Comparison of ENCODE assay signal across 2 cellular contexts in the genomic region with DNA sequence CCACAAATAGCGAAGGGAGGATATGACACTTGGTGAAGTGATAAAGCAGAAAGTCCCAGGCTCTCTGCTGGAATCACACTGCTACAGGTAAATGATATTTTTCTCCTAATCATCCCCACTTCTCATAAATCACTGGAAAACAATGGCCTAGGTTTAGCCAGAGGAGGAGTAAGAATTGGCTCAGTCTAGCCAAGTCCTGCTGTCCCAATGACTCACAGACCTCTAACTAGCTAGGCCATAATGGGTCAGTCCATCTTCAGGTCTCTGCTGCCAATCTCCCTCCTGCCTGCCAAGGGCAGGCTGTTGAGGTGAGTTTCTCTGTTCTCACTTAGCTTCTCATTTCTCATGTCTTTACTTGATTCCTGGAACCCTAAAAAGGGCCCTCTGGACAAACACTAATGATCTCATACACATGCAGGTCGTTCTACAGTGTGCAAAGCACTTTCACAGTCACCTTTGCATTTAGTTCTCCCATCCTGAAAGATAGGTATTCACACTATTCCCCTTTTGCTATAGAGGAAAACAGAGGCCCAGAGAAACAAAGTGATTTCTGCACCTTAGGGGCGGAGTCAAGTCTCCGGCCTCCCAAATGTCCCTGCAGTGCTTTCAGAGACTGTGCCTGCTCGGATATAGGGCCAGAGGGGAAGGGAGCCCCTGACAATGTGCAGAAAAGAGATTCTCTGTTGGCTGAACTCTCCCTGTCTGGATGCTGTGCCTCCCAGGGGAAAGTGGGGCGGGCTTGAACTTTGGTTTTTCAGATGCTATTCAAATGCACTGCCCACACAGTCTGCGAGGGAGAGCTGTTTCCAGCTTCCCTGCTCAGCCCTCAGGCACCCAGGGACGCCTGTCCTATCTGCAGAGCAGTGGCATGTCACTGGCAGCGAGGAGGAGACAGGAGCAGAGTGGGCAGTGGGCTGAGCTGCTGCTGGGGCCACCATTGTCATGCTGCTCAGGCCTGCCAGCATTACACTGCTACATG.
TF ChIP-seq lines count a peak whose summit lies in the region.

No MANE protein-coding gene starts in this region.

TF ChIP-seq in Ishikawa, 13 proteins besides CTCF, POLR2A, EP300 and RAD21 (continued from another document):
- TF ChIP-seq YY1 (IDR thresholded peaks at IDR 0.05; ENCODE audit: low read depth) (peak; percentile 36; the same call in 1 of the 2 replicates), TCF12 (IDR thresholded peaks at IDR 0.05; ENCODE audit: low read depth) (peak; percentile 76), NFIC (IDR thresholded peaks at IDR 0.05) (peak; percentile 94), EGR1 (IDR thresholded peaks at IDR 0.05) (no peak), CREB1 (IDR thresholded peaks at IDR 0.05; ENCODE audit: low read depth) (no peak)
- TF ChIP-seq, protein P1, sequence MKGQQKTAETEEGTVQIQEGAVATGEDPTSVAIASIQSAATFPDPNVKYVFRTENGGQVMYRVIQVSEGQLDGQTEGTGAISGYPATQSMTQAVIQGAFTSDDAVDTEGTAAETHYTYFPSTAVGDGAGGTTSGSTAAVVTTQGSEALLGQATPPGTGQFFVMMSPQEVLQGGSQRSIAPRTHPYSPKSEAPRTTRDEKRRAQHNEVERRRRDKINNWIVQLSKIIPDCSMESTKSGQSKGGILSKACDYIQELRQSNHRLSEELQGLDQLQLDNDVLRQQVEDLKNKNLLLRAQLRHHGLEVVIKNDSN (IDR thresholded peaks at IDR 0.05): no peak

TF ChIP-seq in WTC11, 78 proteins besides CTCF, POLR2A, EP300 and RAD21 (continued from another document):
- TF ChIP-seq, protein P2, sequence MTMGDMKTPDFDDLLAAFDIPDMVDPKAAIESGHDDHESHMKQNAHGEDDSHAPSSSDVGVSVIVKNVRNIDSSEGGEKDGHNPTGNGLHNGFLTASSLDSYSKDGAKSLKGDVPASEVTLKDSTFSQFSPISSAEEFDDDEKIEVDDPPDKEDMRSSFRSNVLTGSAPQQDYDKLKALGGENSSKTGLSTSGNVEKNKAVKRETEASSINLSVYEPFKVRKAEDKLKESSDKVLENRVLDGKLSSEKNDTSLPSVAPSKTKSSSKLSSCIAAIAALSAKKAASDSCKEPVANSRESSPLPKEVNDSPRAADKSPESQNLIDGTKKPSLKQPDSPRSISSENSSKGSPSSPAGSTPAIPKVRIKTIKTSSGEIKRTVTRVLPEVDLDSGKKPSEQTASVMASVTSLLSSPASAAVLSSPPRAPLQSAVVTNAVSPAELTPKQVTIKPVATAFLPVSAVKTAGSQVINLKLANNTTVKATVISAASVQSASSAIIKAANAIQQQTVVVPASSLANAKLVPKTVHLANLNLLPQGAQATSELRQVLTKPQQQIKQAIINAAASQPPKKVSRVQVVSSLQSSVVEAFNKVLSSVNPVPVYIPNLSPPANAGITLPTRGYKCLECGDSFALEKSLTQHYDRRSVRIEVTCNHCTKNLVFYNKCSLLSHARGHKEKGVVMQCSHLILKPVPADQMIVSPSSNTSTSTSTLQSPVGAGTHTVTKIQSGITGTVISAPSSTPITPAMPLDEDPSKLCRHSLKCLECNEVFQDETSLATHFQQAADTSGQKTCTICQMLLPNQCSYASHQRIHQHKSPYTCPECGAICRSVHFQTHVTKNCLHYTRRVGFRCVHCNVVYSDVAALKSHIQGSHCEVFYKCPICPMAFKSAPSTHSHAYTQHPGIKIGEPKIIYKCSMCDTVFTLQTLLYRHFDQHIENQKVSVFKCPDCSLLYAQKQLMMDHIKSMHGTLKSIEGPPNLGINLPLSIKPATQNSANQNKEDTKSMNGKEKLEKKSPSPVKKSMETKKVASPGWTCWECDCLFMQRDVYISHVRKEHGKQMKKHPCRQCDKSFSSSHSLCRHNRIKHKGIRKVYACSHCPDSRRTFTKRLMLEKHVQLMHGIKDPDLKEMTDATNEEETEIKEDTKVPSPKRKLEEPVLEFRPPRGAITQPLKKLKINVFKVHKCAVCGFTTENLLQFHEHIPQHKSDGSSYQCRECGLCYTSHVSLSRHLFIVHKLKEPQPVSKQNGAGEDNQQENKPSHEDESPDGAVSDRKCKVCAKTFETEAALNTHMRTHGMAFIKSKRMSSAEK (CRISPR knock-in tag; IDR thresholded peaks at IDR 0.05; ENCODE audit: borderline replicate concordance): no peak
- TF ChIP-seq NFYB (CRISPR knock-in tag; conservative IDR thresholded peaks at IDR 0.05; ENCODE audit: low read depth) (no peak), CREB1 (CRISPR knock-in tag; IDR thresholded peaks at IDR 0.05) (no peak), SMAD4 (CRISPR knock-in tag; IDR thresholded peaks at IDR 0.05) (no peak), ETV6 (CRISPR knock-in tag; IDR thresholded peaks at IDR 0.05) (no peak), TEAD1 (CRISPR knock-in tag; IDR thresholded peaks at IDR 0.05) (no peak), RORB (CRISPR knock-in tag; IDR thresholded peaks at IDR 0.05) (no peak)
- TF ChIP-seq, protein P3, sequence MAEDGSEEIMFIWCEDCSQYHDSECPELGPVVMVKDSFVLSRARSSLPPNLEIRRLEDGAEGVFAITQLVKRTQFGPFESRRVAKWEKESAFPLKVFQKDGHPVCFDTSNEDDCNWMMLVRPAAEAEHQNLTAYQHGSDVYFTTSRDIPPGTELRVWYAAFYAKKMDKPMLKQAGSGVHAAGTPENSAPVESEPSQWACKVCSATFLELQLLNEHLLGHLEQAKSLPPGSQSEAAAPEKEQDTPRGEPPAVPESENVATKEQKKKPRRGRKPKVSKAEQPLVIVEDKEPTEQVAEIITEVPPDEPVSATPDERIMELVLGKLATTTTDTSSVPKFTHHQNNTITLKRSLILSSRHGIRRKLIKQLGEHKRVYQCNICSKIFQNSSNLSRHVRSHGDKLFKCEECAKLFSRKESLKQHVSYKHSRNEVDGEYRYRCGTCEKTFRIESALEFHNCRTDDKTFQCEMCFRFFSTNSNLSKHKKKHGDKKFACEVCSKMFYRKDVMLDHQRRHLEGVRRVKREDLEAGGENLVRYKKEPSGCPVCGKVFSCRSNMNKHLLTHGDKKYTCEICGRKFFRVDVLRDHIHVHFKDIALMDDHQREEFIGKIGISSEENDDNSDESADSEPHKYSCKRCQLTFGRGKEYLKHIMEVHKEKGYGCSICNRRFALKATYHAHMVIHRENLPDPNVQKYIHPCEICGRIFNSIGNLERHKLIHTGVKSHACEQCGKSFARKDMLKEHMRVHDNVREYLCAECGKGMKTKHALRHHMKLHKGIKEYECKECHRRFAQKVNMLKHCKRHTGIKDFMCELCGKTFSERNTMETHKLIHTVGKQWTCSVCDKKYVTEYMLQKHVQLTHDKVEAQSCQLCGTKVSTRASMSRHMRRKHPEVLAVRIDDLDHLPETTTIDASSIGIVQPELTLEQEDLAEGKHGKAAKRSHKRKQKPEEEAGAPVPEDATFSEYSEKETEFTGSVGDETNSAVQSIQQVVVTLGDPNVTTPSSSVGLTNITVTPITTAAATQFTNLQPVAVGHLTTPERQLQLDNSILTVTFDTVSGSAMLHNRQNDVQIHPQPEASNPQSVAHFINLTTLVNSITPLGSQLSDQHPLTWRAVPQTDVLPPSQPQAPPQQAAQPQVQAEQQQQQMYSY (CRISPR knock-in tag; IDR thresholded peaks at IDR 0.05): no peak
- TF ChIP-seq, protein P4, sequence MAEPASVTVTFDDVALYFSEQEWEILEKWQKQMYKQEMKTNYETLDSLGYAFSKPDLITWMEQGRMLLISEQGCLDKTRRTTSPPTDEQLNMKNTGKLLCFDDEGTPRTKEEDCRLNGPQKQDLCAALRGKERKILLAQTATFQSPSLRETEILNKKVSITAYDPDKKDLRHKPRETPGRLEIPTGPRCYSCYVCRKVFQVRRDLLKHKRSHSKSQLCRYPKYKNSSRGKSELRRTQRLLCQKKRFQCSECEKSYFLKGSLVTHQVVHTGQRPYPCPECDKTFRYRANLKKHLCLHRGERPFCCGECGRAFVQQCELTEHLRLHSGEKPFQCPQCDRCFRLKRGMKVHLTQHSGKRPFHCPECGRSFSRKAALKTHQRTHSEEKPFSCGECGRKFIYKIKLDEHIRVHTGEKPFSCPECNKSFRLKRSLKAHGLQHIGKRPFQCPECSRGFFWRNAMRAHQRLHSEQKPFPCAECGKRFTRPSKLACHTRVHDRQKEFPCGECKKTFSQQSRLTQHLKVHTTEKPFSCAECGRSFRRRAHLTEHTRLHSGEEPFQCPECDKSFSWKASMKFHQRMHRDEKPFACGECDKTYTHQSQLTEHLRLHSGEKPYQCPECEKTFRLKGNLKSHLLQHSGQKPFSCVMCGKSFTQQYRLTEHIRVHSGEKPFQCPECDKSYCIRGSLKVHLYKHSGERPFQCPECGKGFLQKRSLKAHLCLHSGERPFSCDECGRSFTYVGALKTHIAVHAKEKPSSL (CRISPR knock-in tag; conservative IDR thresholded peaks at IDR 0.05): no peak
- TF ChIP-seq, protein P5, sequence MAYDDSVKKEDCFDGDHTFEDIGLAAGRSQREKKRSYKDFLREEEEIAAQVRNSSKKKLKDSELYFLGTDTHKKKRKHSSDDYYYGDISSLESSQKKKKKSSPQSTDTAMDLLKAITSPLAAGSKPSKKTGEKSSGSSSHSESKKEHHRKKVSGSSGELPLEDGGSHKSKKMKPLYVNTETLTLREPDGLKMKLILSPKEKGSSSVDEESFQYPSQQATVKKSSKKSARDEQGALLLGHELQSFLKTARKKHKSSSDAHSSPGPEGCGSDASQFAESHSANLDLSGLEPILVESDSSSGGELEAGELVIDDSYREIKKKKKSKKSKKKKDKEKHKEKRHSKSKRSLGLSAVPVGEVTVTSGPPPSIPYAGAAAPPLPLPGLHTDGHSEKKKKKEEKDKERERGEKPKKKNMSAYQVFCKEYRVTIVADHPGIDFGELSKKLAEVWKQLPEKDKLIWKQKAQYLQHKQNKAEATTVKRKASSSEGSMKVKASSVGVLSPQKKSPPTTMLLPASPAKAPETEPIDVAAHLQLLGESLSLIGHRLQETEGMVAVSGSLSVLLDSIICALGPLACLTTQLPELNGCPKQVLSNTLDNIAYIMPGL (CRISPR knock-in tag; IDR thresholded peaks at IDR 0.05): no peak
- TF ChIP-seq, protein P6, sequence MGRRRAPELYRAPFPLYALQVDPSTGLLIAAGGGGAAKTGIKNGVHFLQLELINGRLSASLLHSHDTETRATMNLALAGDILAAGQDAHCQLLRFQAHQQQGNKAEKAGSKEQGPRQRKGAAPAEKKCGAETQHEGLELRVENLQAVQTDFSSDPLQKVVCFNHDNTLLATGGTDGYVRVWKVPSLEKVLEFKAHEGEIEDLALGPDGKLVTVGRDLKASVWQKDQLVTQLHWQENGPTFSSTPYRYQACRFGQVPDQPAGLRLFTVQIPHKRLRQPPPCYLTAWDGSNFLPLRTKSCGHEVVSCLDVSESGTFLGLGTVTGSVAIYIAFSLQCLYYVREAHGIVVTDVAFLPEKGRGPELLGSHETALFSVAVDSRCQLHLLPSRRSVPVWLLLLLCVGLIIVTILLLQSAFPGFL (CRISPR knock-in tag; IDR thresholded peaks at IDR 0.05; ENCODE audit: borderline replicate concordance): no peak
